9 cellular contexts compared by ENCODE assay signal in genomic region chr21:38807987-38808386, GRCh38. TPM values are rescaled to one million over a fixed set of nuclear protein-coding genes. Genes with fewer than 3 reads are reported as not detected.
DNase-seq lines count a peak whose midpoint lies in the region; ATAC-seq and TF ChIP-seq lines count a peak whose summit lies in the region.
"Had no signal": no experiment of that assay in that cellular context is flagged by ENCODE, and none has a peak within 500 bp of the region (broad histone marks: within the 10 kb centered on the region; RNA-seq: fewer than 3 reads in every experiment).

No MANE protein-coding gene starts in this region.

- DNase-seq in Calu3 = no peak
- DNase-seq in epithelial cell of proximal tubule (ENCODE audit: low read depth) = no peak
- peak; percentile 82 for DNase-seq in posterior vena cava (ENCODE audit: low spot score)
- no peak for DNase-seq in central memory CD4-positive, alpha-beta T cell
- no peak for DNase-seq in activated gamma-delta T cell (lab: John Stamatoyannopoulos, UW)
- DNase-seq: NCI-H187 had no signal

- H3K79me2 ChIP-seq in OCI-LY1 (ENCODE audit: insufficient read depth, low read length) = peaks cover 16% of the 10 kb centered on the region

- H3K4me1 Mint-ChIP-seq in Calu3 (ENCODE audit: low read depth, unreplicated experiment) = peaks cover 42% of the 10 kb centered on the region
- H3K4me1 Mint-ChIP-seq in stimulated activated memory B cell treated with anti-CD40 and anti-IgM and Interleukin-4, amounts not matched to agents 10 μg/mL and 1 μg/mL and 100 μg/mL, for 72 hours = peaks cover 14% of the 10 kb centered on the region

- H3K4me2 ChIP-seq in OCI-LY1 (ENCODE audit: low read length) = peak overlapping the region; percentile 72

- H3K9me3 ChIP-seq in OCI-LY1 (ENCODE audit: low read length) = peaks cover 3% of the 10 kb centered on the region

- H3K9ac ChIP-seq in OCI-LY1 (ENCODE audit: low read length) = peak overlapping the region; percentile 70; the same call in 1 of the 2 replicates

- H3K4me1 ChIP-seq in OCI-LY1 (ENCODE audit: insufficient read depth, low read length, severe bottlenecking) = peaks cover 14% of the 10 kb centered on the region

- H3K9me3 Mint-ChIP-seq in Calu3 (ENCODE audit: low read depth, unreplicated experiment) = no peaks in the 10 kb centered on the region
- no peaks in the 10 kb centered on the region for H3K9me3 Mint-ChIP-seq in stimulated activated memory B cell treated with anti-CD40 and anti-IgM and Interleukin-4, amounts not matched to agents 10 μg/mL and 1 μg/mL and 100 μg/mL, for 72 hours

- peaks cover 85% of the 10 kb centered on the region for H3K36me3 Mint-ChIP-seq in Calu3 (ENCODE audit: insufficient read depth, unreplicated experiment)
- no peaks in the 10 kb centered on the region for H3K36me3 Mint-ChIP-seq in stimulated activated memory B cell treated with anti-CD40 and anti-IgM and Interleukin-4, amounts not matched to agents 10 μg/mL and 1 μg/mL and 100 μg/mL, for 72 hours

- no peak overlapping the region for H2AFZ ChIP-seq in OCI-LY1 (ENCODE audit: low read length)

- intact Hi-C loops in Calu3 (cut with micrococcal nuclease; ENCODE audit: unreplicated experiment) = no loop called here
- intact Hi-C loops in posterior vena cava (cut with DNase I) = loop anchor here (10.0 kb wide), 2 partner anchors 53 to 327 kb away; no protein-coding TSS in a partner anchor

- H4K20me1 ChIP-seq in OCI-LY1 (ENCODE audit: insufficient read depth, low read length) = no peaks in the 10 kb centered on the region

- CTCF ChIA-PET in Calu3 (lab: Charles Lee) = interaction anchor here (0.6 to 1.3 kb wide), 6 partner anchors 11 to 569 kb away, joined by 4 to 8 read pairs (median 4); no protein-coding TSS in a partner anchor

- no peaks in the 10 kb centered on the region for H3K27me3 ChIP-seq in OCI-LY1 (ENCODE audit: insufficient read depth, low read length)

- ATAC-seq in stimulated activated memory B cell treated with anti-CD40 and anti-IgM and Interleukin-4, amounts not matched to agents 10 μg/mL and 1 μg/mL and 100 μg/mL, for 72 hours = no peak
- no peak for ATAC-seq in HG03097 (IDR thresholded peaks at IDR 0.05; ENCODE audit: low FRiP score, unreplicated experiment)

- H3K9me2 ChIP-seq in OCI-LY1 (ENCODE audit: low read depth, low read length) = no peaks in the 10 kb centered on the region

- H3K4me3 Mint-ChIP-seq in Calu3 (ENCODE audit: low read depth, unreplicated experiment) = peak overlapping the region; percentile 85
- no peak overlapping the region for H3K4me3 Mint-ChIP-seq in stimulated activated memory B cell treated with anti-CD40 and anti-IgM and Interleukin-4, amounts not matched to agents 10 μg/mL and 1 μg/mL and 100 μg/mL, for 72 hours

- H3F3A ChIP-seq in OCI-LY1 (ENCODE audit: insufficient read depth, low read length) = no peaks in the 10 kb centered on the region

- no peaks in the 10 kb centered on the region for H3K27me3 Mint-ChIP-seq in Calu3 (ENCODE audit: unreplicated experiment)
- peaks cover 18% of the 10 kb centered on the region for H3K27me3 Mint-ChIP-seq in stimulated activated memory B cell treated with anti-CD40 and anti-IgM and Interleukin-4, amounts not matched to agents 10 μg/mL and 1 μg/mL and 100 μg/mL, for 72 hours

- TF ChIP-seq CTCF in Calu3 (IDR thresholded peaks at IDR 0.05; ENCODE audit: unreplicated experiment) = no peak
- no peak for TF ChIP-seq CTCF in OCI-LY1 (IDR thresholded peaks at IDR 0.05; ENCODE audit: low read length)
- TF ChIP-seq CTCF in epithelial cell of proximal tubule (conservative IDR thresholded peaks at IDR 0.05; ENCODE audit: low read depth, low read length) = no peak

- H3K27ac Mint-ChIP-seq in Calu3 (ENCODE audit: unreplicated experiment) = peak overlapping the region; percentile 83
- no peak overlapping the region for H3K27ac Mint-ChIP-seq in stimulated activated memory B cell treated with anti-CD40 and anti-IgM and Interleukin-4, amounts not matched to agents 10 μg/mL and 1 μg/mL and 100 μg/mL, for 72 hours

- H3K27ac ChIP-seq in OCI-LY1 (ENCODE audit: low read depth, low read length, poor library complexity, severe bottlenecking) = no peak overlapping the region

- H3K4me3 ChIP-seq in OCI-LY1 (ENCODE audit: low read depth, low read length, poor library complexity, severe bottlenecking) (peak overlapping the region; percentile 77), epithelial cell of proximal tubule (ENCODE audit: low read depth, low read length) (peak overlapping the region; percentile 88)

- no TSS peak for BruUV-seq in Calu3 (replicated peaks; lab: Mats Ljungman, UMichigan)

- H3K36me3 ChIP-seq in OCI-LY1 (ENCODE audit: insufficient read depth, low read length) = peaks cover 40% of the 10 kb centered on the region

RNA-seq across cellular contexts. Expression of gene ETS2, which starts 2.3 kb away (rescaled TPM):
- total RNA-seq in Calu3 (2022) (49.9 and 63.3 TPM in 2 replicates), epithelial cell of proximal tubule (11.1 and 19.8 TPM in 2 replicates), posterior vena cava (10 to 100 TPM; 87.3 to 92.3 TPM)
